ENCODE assay signal across 13 cellular contexts in the genomic region with DNA sequence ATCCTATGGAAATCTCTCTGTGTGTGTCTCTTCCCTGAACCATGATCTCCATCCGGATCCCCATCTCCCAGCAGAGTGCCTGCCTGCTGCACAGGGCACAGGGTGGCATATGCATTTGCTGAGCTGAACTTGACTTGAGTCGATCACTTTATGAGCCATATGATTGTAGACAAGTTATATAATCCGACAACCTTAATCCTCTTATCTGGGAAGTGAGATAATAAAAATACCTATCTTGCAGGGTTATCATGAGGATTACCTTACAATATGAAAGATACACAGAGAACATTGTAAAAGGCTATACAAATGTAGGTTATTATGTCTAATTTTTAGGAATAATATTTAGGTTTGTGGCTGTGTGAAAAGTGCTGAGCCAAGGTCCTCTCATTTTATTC.
DNase-seq lines count a peak whose midpoint lies in the region; ATAC-seq, FAIRE-seq and TF ChIP-seq lines count a peak whose summit lies in the region.
"Had no signal": no experiment of that assay in that cellular context is flagged by ENCODE, and none has a peak within 500 bp of the region (broad histone marks: within the 10 kb centered on the region; RNA-seq: fewer than 3 reads in every experiment).

No MANE protein-coding gene starts in this region.

- WGBS in spleen, 5 donors: 93 to 98% (median 97%) methylated on average over 3 of the region's 3 CpGs

- H3K27ac ChIP-seq in PC-9 (no peak overlapping the region), spleen (peak overlapping the region in 4 of 8 donors; percentile 20 to 77 (median 56))
- H3K27ac ChIP-seq: 22Rv1, epithelial cell of prostate, Peyer's patch had no signal

- FAIRE-seq in islet of Langerhans (lab: Jason Lieb, UNC): peak; percentile 21

- no peak for TF ChIP-seq POLR2A in spleen (IDR thresholded peaks at IDR 0.05)

- no peaks in the 10 kb centered on the region for H3K36me3 ChIP-seq in PC-9 (ENCODE audit: low read depth)
- no peaks in the 10 kb centered on the region for H3K36me3 ChIP-seq in spleen
- H3K36me3 ChIP-seq: gastroesophageal sphincter, Peyer's patch, tibial nerve had no signal

- H3K4me3 ChIP-seq in PC-9 (no peak overlapping the region), spleen (no peak overlapping the region)
- H3K4me3 ChIP-seq: gastroesophageal sphincter had no signal

- H2AFZ ChIP-seq in PC-9: peak overlapping the region; percentile 84; the same call in 1 of the 2 replicates

- DNase-seq in NCI-H82 (lab: John Stamatoyannopoulos, UW) (peak; percentile 45), NCI-H82 treated with DMSO at 0.1 percent for 48 hours (lab: John Stamatoyannopoulos, UW; ENCODE audit: unreplicated experiment) (no peak), PC-9 (no peak), spleen (peak; percentile 55), cerebellar cortex (ENCODE audit: low spot score) (no peak), NCI-H69 (lab: John Stamatoyannopoulos, UW) (no peak)

- intact Hi-C loops in PC-9 (cut with micrococcal nuclease; ENCODE audit: unreplicated experiment) (loop anchor here (1.0 kb wide), 1 partner anchor 170 kb away; no protein-coding TSS in a partner anchor), spleen (cut with DNase I; ENCODE audit: low total_unique reads) (loop anchor here (5.0 kb wide), 2 partner anchors 43 to 173 kb away; no protein-coding TSS in a partner anchor)

- H3K4me2 ChIP-seq in PC-9: no peak overlapping the region

- BruUV-seq in PC-9 (replicated peaks; lab: Mats Ljungman, UMichigan): no TSS peak

- TF ChIP-seq CTCF in PC-9 (conservative IDR thresholded peaks at IDR 0.05) (no peak), spleen (IDR thresholded peaks at IDR 0.05 in 8 of 11, conservative IDR thresholded peaks at IDR 0.05 in 3 of 11) (no peak)

- no peaks in the 10 kb centered on the region for H4K20me1 ChIP-seq in PC-9 (ENCODE audit: insufficient read depth)

- H3K79me2 ChIP-seq in PC-9 (ENCODE audit: low read depth): no peaks in the 10 kb centered on the region

- H3F3A ChIP-seq in PC-9 (ENCODE audit: insufficient read depth, low read depth): no peaks in the 10 kb centered on the region

- POLR2A ChIA-PET in PC-9 (lab: Charles Lee; ENCODE audit: unreplicated experiment): no interaction called here

- H3K9me3 ChIP-seq in PC-9 (ENCODE audit: insufficient read depth, low read depth) (no peaks in the 10 kb centered on the region), spleen (no peaks in the 10 kb centered on the region)
- H3K9me3 ChIP-seq: gastroesophageal sphincter, Peyer's patch, tibial nerve had no signal

- H3K4me1 ChIP-seq in PC-9 (replicated peaks; ENCODE audit: insufficient read depth) (peaks cover 12% of the 10 kb centered on the region; the same call in 1 of the 2 replicates), spleen (peaks cover 9 to 50% (median 31%) of the 10 kb centered on the region in 6 donors)

- H3K27me3 ChIP-seq in PC-9 (ENCODE audit: insufficient read depth, low read depth): 0 out of 2 replicates have a peak, but pooled peaks cover 3% of the 10 kb centered on the region
- H3K27me3 ChIP-seq in spleen (replicated peaks in 1 of 7): no peaks in the 10 kb centered on the region
- H3K27me3 ChIP-seq: gastroesophageal sphincter, Peyer's patch, tibial nerve had no signal

- CTCF ChIA-PET in PC-9 (lab: Charles Lee): interaction anchor here (0.6 to 2.2 kb wide), 11 partner anchors 9 to 510 kb away, joined by 3 to 15 read pairs (median 3); partner anchors contain the start of gene DCPS

- no peak for ATAC-seq in HG03108 (IDR thresholded peaks at IDR 0.05; ENCODE audit: unreplicated experiment)

- H3K9me2 ChIP-seq in PC-9 (ENCODE audit: insufficient read depth): no peaks in the 10 kb centered on the region

Comparison
In these comparisons a context has a peak if more than half of its experiments do, and no peak if none do; other contexts are left out.
1. DNase-seq: peak in NCI-H82 (single experiment) and spleen (single experiment); none in NCI-H82 treated with DMSO at 0.1 percent for 48 hours (single experiment), PC-9 (0 of 2), cerebellar cortex (single experiment) and NCI-H69 (single experiment).